ENCODE assay signal across 9 cellular contexts in genomic region chr17:82334622-82335394, GRCh38. TPM values are rescaled to one million over a fixed set of nuclear protein-coding genes. Genes with fewer than 3 reads are reported as not detected.
A peak's percentile ranks its signal among the peaks of the same experiment; 100 is the strongest.
DNase-seq lines count a peak whose midpoint lies in the region; ATAC-seq and TF ChIP-seq lines count a peak whose summit lies in the region.
"Had no signal": no experiment of that assay in that cellular context is flagged by ENCODE, and none has a peak within 500 bp of the region (broad histone marks: within the 10 kb centered on the region; RNA-seq: fewer than 3 reads in every experiment).

No MANE protein-coding gene starts in this region.

- DNase-seq in adipocyte (ENCODE audit: low read depth) (peak; percentile 70), lower lobe of right lung (no peak), D341Med (ENCODE audit: low spot score) (no peak), pons (ENCODE audit: low spot score) (no peak)
- DNase-seq in activated CD4-positive, CD25-positive, alpha-beta regulatory T cell treated with anti-CD3 and anti-CD28 coated beads, Interleukin-2, amount 50 U/mL, for 72 hours: no peak

- no peaks in the 10 kb centered on the region for H3K36me3 ChIP-seq in HEK293 (ENCODE audit: control insufficient read depth in 2 of 2, insufficient read depth in 1 of 2, low read length in 2 of 2)
- no peaks in the 10 kb centered on the region for H3K36me3 ChIP-seq in adipocyte (ENCODE audit: control insufficient read depth, insufficient read depth, low read length, severe bottlenecking)
- H3K36me3 ChIP-seq in lower lobe of right lung: no peaks in the 10 kb centered on the region

- H3K9me3 ChIP-seq in HEK293 (ENCODE audit: control insufficient read depth, insufficient read depth, low read depth, low read length): no peaks in the 10 kb centered on the region
- no peaks in the 10 kb centered on the region for H3K9me3 ChIP-seq in adipocyte (ENCODE audit: control insufficient read depth, low read length)
- no peaks in the 10 kb centered on the region for H3K9me3 ChIP-seq in lower lobe of right lung

- H3K27ac ChIP-seq in 22Rv1 (peak overlapping the region; percentile 91), HEK293 (ENCODE audit: extremely low read depth, low read depth, low read length) (peak overlapping the region; percentile 45; the same call in 1 of the 2 replicates), lower lobe of right lung (peak overlapping the region; percentile 86)

- intact Hi-C loops in lower lobe of right lung (cut with DNase I): no loop called here

- H3K9ac ChIP-seq in adipocyte (ENCODE audit: low read length): peak overlapping the region; percentile 27

- no peaks in the 10 kb centered on the region for H3K27me3 ChIP-seq in adipocyte (replicated peaks; ENCODE audit: control insufficient read depth, insufficient read depth, low read length)
- H3K27me3 ChIP-seq in lower lobe of right lung (ENCODE audit: low read depth): no peaks in the 10 kb centered on the region

- H3K4me3 ChIP-seq in HEK293 (ENCODE audit: low read depth, low read length): no peak overlapping the region
- peak overlapping the region; percentile 77 for H3K4me3 ChIP-seq in adipocyte (ENCODE audit: low read length)
- H3K4me3 ChIP-seq in lower lobe of right lung: peak overlapping the region; percentile 76

- TF ChIP-seq CTCF in 22Rv1 (IDR thresholded peaks at IDR 0.05): no peak
- no peak for TF ChIP-seq CTCF in HEK293 (tag by site-specific recombination; IDR thresholded peaks at IDR 0.05)
- TF ChIP-seq CTCF in lower lobe of right lung (IDR thresholded peaks at IDR 0.05): no peak

- H3K4me1 ChIP-seq in HEK293 (ENCODE audit: control insufficient read depth, insufficient read depth, low read length) (peaks cover 27% of the 10 kb centered on the region), adipocyte (ENCODE audit: control insufficient read depth, insufficient read depth, low read length) (peaks cover 46% of the 10 kb centered on the region), lower lobe of right lung (peaks cover 65% of the 10 kb centered on the region)

- CTCF ChIA-PET in HEK293 (lab: Yijun Ruan, JAX): interaction anchor here (0.6 to 0.7 kb wide), 2 partner anchors 14 to 16 kb away, joined by 3 to 4 read pairs; no protein-coding TSS in a partner anchor

- POLR2A ChIA-PET in HEK293 (lab: Yijun Ruan, JAX): interaction anchor here (2.0 kb wide), 1 partner anchor 43 kb away, joined by 9 read pairs; no protein-coding TSS in a partner anchor

- ATAC-seq in lower lobe of right lung: peak in 1 of 2 donors; percentile 2
- ATAC-seq in HG02571 (IDR thresholded peaks at IDR 0.05; ENCODE audit: unreplicated experiment): no peak

TF ChIP-seq in HEK293, 187 proteins besides CTCF, POLR2A, EP300 and RAD21:
- TF ChIP-seq SCRT2 (tag by site-specific recombination; IDR thresholded peaks at IDR 0.05) (peak; percentile 97), ZNF544 (tag by site-specific recombination; IDR thresholded peaks at IDR 0.05) (no peak), HIC1 (tag by site-specific recombination; IDR thresholded peaks at IDR 0.05) (0 out of 2 replicates have a peak, but pooled peaks have one; percentile 9), ZNF629 (tag by site-specific recombination; IDR thresholded peaks at IDR 0.05) (peak; percentile 35; the same call in 1 of the 2 replicates), YY2 (tag by site-specific recombination; IDR thresholded peaks at IDR 0.05) (no peak), MYNN (tag by site-specific recombination; IDR thresholded peaks at IDR 0.05; ENCODE audit: borderline replicate concordance) (no peak), PATZ1 (tag by site-specific recombination; IDR thresholded peaks at IDR 0.05) (peak; percentile 44; the same call in 1 of the 2 replicates), WT1 (tag by site-specific recombination; IDR thresholded peaks at IDR 0.05) (0 out of 2 replicates have a peak, but pooled peaks have one; percentile 13), ZBTB20 (tag by site-specific recombination; IDR thresholded peaks at IDR 0.05) (peak; percentile 48; the same call in 1 of the 2 replicates), GLIS1 (tag by site-specific recombination; IDR thresholded peaks at IDR 0.05) (peak; percentile 94), SCRT1 (tag by site-specific recombination; IDR thresholded peaks at IDR 0.05; ENCODE audit: borderline replicate concordance) (peak; percentile 70), ZNF426 (tag by site-specific recombination; IDR thresholded peaks at IDR 0.05) (no peak), ZNF366 (tag by site-specific recombination; conservative IDR thresholded peaks at IDR 0.05) (peak; percentile 33; the same call in 1 of the 2 replicates), ZNF335 (tag by site-specific recombination; conservative IDR thresholded peaks at IDR 0.05) (no peak), PRDM6 (tag by site-specific recombination; IDR thresholded peaks at IDR 0.05) (peak; percentile 66)

RNA-seq across cellular contexts. Expression of gene SECTM1, which starts 1.2 kb away (rescaled TPM):
- 44.5 TPM for total RNA-seq in lower lobe of right lung

RNA-seq across cellular contexts. Expression of gene CD7, which starts 17.4 kb away (rescaled TPM):
- total RNA-seq in lower lobe of right lung: 7.1 TPM

RNA-seq across cellular contexts. Expression of gene TEX19, which starts 24.2 kb away (rescaled TPM):
- total RNA-seq in lower lobe of right lung: not detected
- total RNA-seq: activated CD8-positive, alpha-beta memory T cell treated with anti-CD3 and anti-CD28 coated beads for 36 hours had no signal

RNA-seq across cellular contexts. Expression of gene UTS2R, which starts 36.8 kb away (rescaled TPM):
- not detected for total RNA-seq in lower lobe of right lung
- total RNA-seq: activated CD8-positive, alpha-beta memory T cell treated with anti-CD3 and anti-CD28 coated beads for 36 hours had no signal
